14 cellular contexts compared by ENCODE assay signal in the genomic region with DNA sequence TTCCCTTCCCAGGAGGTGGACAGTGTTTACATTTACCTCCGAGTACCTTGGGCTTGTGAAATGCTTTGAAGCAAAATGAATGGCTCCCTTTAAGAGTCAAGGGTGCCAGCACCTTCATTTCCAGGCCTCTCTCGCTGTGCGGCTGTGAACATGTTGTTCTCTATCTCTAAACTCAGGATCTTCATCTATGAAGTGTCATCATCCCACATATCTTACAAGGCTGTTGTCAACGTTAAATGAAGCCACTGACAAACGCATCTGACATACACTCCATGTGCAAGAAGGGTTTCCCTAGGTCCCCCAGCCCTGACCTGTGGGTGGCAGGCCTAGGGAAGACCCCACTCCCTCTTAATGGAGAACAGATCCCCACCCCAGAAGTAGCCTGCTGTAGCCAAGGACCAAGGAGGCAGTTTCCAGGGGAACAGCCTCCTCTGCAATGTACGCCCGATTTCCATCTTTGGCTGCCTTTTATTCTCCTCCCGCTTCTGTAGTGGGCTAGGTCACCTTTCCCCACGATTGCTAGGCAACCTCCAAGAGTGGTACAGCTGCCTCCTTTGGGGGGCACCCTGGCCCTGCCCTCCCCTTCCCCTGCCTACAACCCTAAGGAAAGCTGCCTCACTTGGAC. TPM values are rescaled to one million over a fixed set of nuclear protein-coding genes. Genes with fewer than 3 reads are reported as not detected.
DNase-seq lines count a peak whose midpoint lies in the region; ATAC-seq and TF ChIP-seq lines count a peak whose summit lies in the region.
"Had no signal": no experiment of that assay in that cellular context is flagged by ENCODE, and none has a peak within 500 bp of the region (broad histone marks: within the 10 kb centered on the region; RNA-seq: fewer than 3 reads in every experiment).

No MANE protein-coding gene starts in this region.

- ATAC-seq in CD4-positive, CD25-positive, alpha-beta regulatory T cell (ENCODE audit: low read depth in 2 of 2), result no peak
- no peak for ATAC-seq in natural killer cell treated with Interleukin-12 subunit alpha and Interleukin-12 subunit beta and Interleukin-15 and Interleukin-18, amount 100 ng/mL, for 72 hours

- H2AK5ac ChIP-seq in trophoblast cell (ENCODE audit: low read length), result no peak overlapping the region

- H2BK5ac ChIP-seq in trophoblast cell (ENCODE audit: low read depth, low read length, poor library complexity), result no peak overlapping the region

- H2BK12ac ChIP-seq in trophoblast cell (ENCODE audit: low read length), result no peak overlapping the region

- no peak overlapping the region for H3K18ac ChIP-seq in trophoblast cell (ENCODE audit: low read length)

- H3K4me2 ChIP-seq in trophoblast cell (ENCODE audit: low read length), result no peak overlapping the region

- no peak overlapping the region for H4K91ac ChIP-seq in trophoblast cell (ENCODE audit: low read depth, low read length)

- no peaks in the 10 kb centered on the region for H3K27me3 Mint-ChIP-seq in CD4-positive, CD25-positive, alpha-beta regulatory T cell
- peaks cover 14% of the 10 kb centered on the region for H3K27me3 Mint-ChIP-seq in IgD-negative memory B cell
- peaks cover 0 to 3% of the 10 kb centered on the region in 2 donors for H3K27me3 Mint-ChIP-seq in natural killer cell treated with Interleukin-12 subunit alpha and Interleukin-12 subunit beta and Interleukin-15 and Interleukin-18, amount 100 ng/mL, for 72 hours

- peak overlapping the region in 3 of 4 donors; percentile 10 to 82 (median 44) for H3K4me3 Mint-ChIP-seq in CD4-positive, CD25-positive, alpha-beta regulatory T cell
- H3K4me3 Mint-ChIP-seq in IgD-negative memory B cell, result no peak overlapping the region
- H3K4me3 Mint-ChIP-seq in natural killer cell treated with Interleukin-12 subunit alpha and Interleukin-12 subunit beta and Interleukin-15 and Interleukin-18, amount 100 ng/mL, for 72 hours, result no peak overlapping the region

- peak overlapping the region; percentile 97 to 98 (median 97) for H3K27ac Mint-ChIP-seq in CD4-positive, CD25-positive, alpha-beta regulatory T cell
- peak overlapping the region in 2 of 3 donors; percentile 17 to 74 for H3K27ac Mint-ChIP-seq in IgD-negative memory B cell
- H3K27ac Mint-ChIP-seq in natural killer cell treated with Interleukin-12 subunit alpha and Interleukin-12 subunit beta and Interleukin-15 and Interleukin-18, amount 100 ng/mL, for 72 hours, result peak overlapping the region in 1 of 2 donors; percentile 48

- H3K79me1 ChIP-seq in trophoblast cell (ENCODE audit: low read length), result peaks cover 8% of the 10 kb centered on the region

- no peak for TF ChIP-seq POLR2A in erythroblast (IDR thresholded peaks at IDR 0.05; ENCODE audit: low read length)

- peaks cover 7 to 94% (median 57%) of the 10 kb centered on the region in 4 donors for H3K4me1 Mint-ChIP-seq in CD4-positive, CD25-positive, alpha-beta regulatory T cell
- H3K4me1 Mint-ChIP-seq in IgD-negative memory B cell, result peaks cover 0 to 2% (median 0%) of the 10 kb centered on the region in 3 donors
- H3K4me1 Mint-ChIP-seq in natural killer cell treated with Interleukin-12 subunit alpha and Interleukin-12 subunit beta and Interleukin-15 and Interleukin-18, amount 100 ng/mL, for 72 hours (ENCODE audit: low read depth in 2 of 2), result peaks cover 25 to 38% of the 10 kb centered on the region in 2 donors

- peaks cover 13% of the 10 kb centered on the region for H3K36me3 ChIP-seq in CD4-positive, CD25-positive, alpha-beta regulatory T cell (ENCODE audit: control insufficient read depth, insufficient read depth, low read length)
- peaks cover 55 to 68% of the 10 kb centered on the region in 2 experiments for H3K36me3 ChIP-seq in trophoblast cell (ENCODE audit: control insufficient read depth in 1 of 2, insufficient read depth in 2 of 2, low read length in 2 of 2)
- H3K36me3 ChIP-seq: ovary had no signal

- H4K12ac ChIP-seq in trophoblast cell (ENCODE audit: low read depth, low read length), result no peak overlapping the region

- peaks cover 84% of the 10 kb centered on the region for H3K79me2 ChIP-seq in trophoblast cell (ENCODE audit: control insufficient read depth, insufficient read depth, low read length, poor library complexity)

- peak overlapping the region; percentile 51 for H3K4me3 ChIP-seq in CD4-positive, CD25-positive, alpha-beta regulatory T cell (ENCODE audit: low read depth, low read length)
- H3K4me3 ChIP-seq in coronary artery (peak overlapping the region; percentile 27), trophoblast cell (ENCODE audit: low read depth, low read length) (no peak overlapping the region)
- H3K4me3 ChIP-seq: left ventricle myocardium inferior, ovary had no signal

- peak overlapping the region; percentile 59 for H3K4ac ChIP-seq in trophoblast cell (ENCODE audit: low read depth, low read length)

- H2BK120ac ChIP-seq in trophoblast cell (ENCODE audit: insufficient read depth, low read length, poor library complexity), result no peak overlapping the region

- no peaks in the 10 kb centered on the region for H3K27me3 ChIP-seq in CD4-positive, CD25-positive, alpha-beta regulatory T cell (ENCODE audit: control insufficient read depth, insufficient read depth, low read length)
- H3K27me3 ChIP-seq in trophoblast cell (ENCODE audit: insufficient read depth, low read length), result no peaks in the 10 kb centered on the region
- H3K27me3 ChIP-seq: ovary had no signal

- WGBS in trophoblast cell (ENCODE audit: extremely low coverage, insufficient coverage, insufficient read length), result no CpG with 5 or more reads among the region's 9 CpGs

- peaks cover 60% of the 10 kb centered on the region for H3K4me1 ChIP-seq in CD4-positive, CD25-positive, alpha-beta regulatory T cell (ENCODE audit: control insufficient read depth, insufficient read depth, low read length, poor library complexity, severe bottlenecking)
- peaks cover 54 to 74% of the 10 kb centered on the region in 2 experiments for H3K4me1 ChIP-seq in trophoblast cell (ENCODE audit: control insufficient read depth in 1 of 2, insufficient read depth in 2 of 2, low read length in 2 of 2)

- H3K27ac ChIP-seq in CD4-positive, CD25-positive, alpha-beta regulatory T cell (ENCODE audit: insufficient read depth, low read length, poor library complexity, severe bottlenecking), result peak overlapping the region; percentile 86
- H3K27ac ChIP-seq in coronary artery (peak overlapping the region; percentile 71 to 77), trophoblast cell (ENCODE audit: low read depth, low read length) (no peak overlapping the region)
- H3K27ac ChIP-seq: C4-2B, left ventricle myocardium inferior, ovary had no signal

- peaks cover 0 to 16% (median 0%) of the 10 kb centered on the region in 7 donors for H3K9me3 Mint-ChIP-seq in CD4-positive, CD25-positive, alpha-beta regulatory T cell
- peaks cover 0 to 3% (median 0%) of the 10 kb centered on the region in 3 donors for H3K9me3 Mint-ChIP-seq in IgD-negative memory B cell
- no peaks in the 10 kb centered on the region for H3K9me3 Mint-ChIP-seq in natural killer cell treated with Interleukin-12 subunit alpha and Interleukin-12 subunit beta and Interleukin-15 and Interleukin-18, amount 100 ng/mL, for 72 hours

- H2AFZ ChIP-seq in trophoblast cell (ENCODE audit: insufficient read depth, low read length, poor library complexity), result no peak overlapping the region

- H3K14ac ChIP-seq in trophoblast cell (ENCODE audit: low read length), result no peak overlapping the region

- H3K36me3 Mint-ChIP-seq in CD4-positive, CD25-positive, alpha-beta regulatory T cell, result peaks cover 40% of the 10 kb centered on the region
- peaks cover 1% of the 10 kb centered on the region for H3K36me3 Mint-ChIP-seq in IgD-negative memory B cell
- peaks cover 11% of the 10 kb centered on the region for H3K36me3 Mint-ChIP-seq in natural killer cell treated with Interleukin-12 subunit alpha and Interleukin-12 subunit beta and Interleukin-15 and Interleukin-18, amount 100 ng/mL, for 72 hours

- H3K23ac ChIP-seq in trophoblast cell (ENCODE audit: low read length), result no peak overlapping the region

- DNase-seq in CD4-positive, CD25-positive, alpha-beta regulatory T cell, result no peak
- DNase-seq in coronary artery (ENCODE audit: low spot score) (no peak), trophoblast cell (no peak), kidney glomerular epithelial cell (lab: John Stamatoyannopoulos, UW) (no peak), epidermal melanocyte (ENCODE audit: insufficient read length, low spot score) (no peak), erythroblast (lab: John Stamatoyannopoulos, UW) (no peak)
- DNase-seq in natural killer cell treated with Interleukin-12 subunit alpha and Interleukin-12 subunit beta and Interleukin-15 and Interleukin-18, amount 100 ng/mL, for 72 hours (ENCODE audit: low spot score), result no peak
- DNase-seq: GDM1, left ventricle myocardium inferior, NCI-H1048, SW 1271 had no signal

- H3K9me3 ChIP-seq in CD4-positive, CD25-positive, alpha-beta regulatory T cell (ENCODE audit: control insufficient read depth in 2 of 2, low read length in 2 of 2), result peaks cover 0 to 6% of the 10 kb centered on the region in 2 experiments
- H3K9me3 ChIP-seq in trophoblast cell (ENCODE audit: insufficient read depth, low read depth, low read length), result no peaks in the 10 kb centered on the region
- H3K9me3 ChIP-seq: left ventricle myocardium inferior, ovary had no signal

- no peak overlapping the region for H4K8ac ChIP-seq in trophoblast cell (ENCODE audit: low read depth, low read length)

- TF ChIP-seq CTCF in coronary artery (IDR thresholded peaks at IDR 0.05), result no peak

- H3K9ac ChIP-seq in trophoblast cell (ENCODE audit: low read length), result no peak overlapping the region

RNA-seq across cellular contexts. Expression of a gene that starts 7.6 kb away (rescaled TPM):
- total RNA-seq in CD4-positive, CD25-positive, alpha-beta regulatory T cell, result 47.5 TPM
- 10 to 100 TPM; 28.3 to 78.8 (median 51.8) TPM for polyA plus RNA-seq in CD4-positive, CD25-positive, alpha-beta regulatory T cell
- 4.2 TPM for polyA plus RNA-seq in IgD-negative memory B cell
- polyA plus RNA-seq in trophoblast cell (2013), result 427 and 440 TPM in 2 replicates
- total RNA-seq in natural killer cell treated with Interleukin-12 subunit alpha and Interleukin-12 subunit beta and Interleukin-15 and Interleukin-18, amount 100 ng/mL, for 72 hours, result 100 to 1,000 TPM in 1 of 2 donors, 10 to 100 TPM in 1; 40.1 to 124 TPM

Comparison
In these comparisons a context has a peak if more than half of its experiments do, and no peak if none do; other contexts are left out.
1. H3K4me3 Mint-ChIP-seq: peak in CD4-positive, CD25-positive, alpha-beta regulatory T cell (3 of 4); none in IgD-negative memory B cell (0 of 4) and natural killer cell treated with Interleukin-12 subunit alpha and Interleukin-12 subunit beta and Interleukin-15 and Interleukin-18, amount 100 ng/mL, for 72 hours (single experiment).